Comparison of ENCODE assay signal across 18 cellular contexts in the genomic region with DNA sequence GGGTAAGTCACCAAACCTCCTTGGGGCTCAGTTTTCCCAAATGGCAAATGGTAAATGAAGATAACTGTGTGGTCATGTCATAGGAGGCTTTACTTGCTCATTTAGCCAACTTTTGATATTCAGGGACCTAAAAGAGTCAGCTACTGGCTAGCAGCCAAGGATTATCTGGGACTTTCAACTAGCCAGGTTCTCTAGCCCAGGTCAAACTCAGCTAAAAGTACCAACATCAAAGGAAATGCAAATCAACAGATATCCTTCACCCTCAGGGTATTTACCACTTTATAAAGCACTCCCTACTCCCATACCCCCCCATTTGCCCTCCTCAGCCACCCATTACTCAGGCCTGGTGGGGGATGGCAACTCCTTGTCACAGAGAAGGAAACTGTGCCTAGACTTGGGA. TPM values are rescaled to one million over a fixed set of nuclear protein-coding genes. Genes with fewer than 3 reads are reported as not detected.
"Had no signal": no experiment of that assay in that cellular context is flagged by ENCODE, and none has a peak within 500 bp of the region (broad histone marks: within the 10 kb centered on the region; RNA-seq: fewer than 3 reads in every experiment).

No MANE protein-coding gene starts in this region.

- DNase-seq: activated CD4-positive, alpha-beta memory T cell treated with anti-CD3 and anti-CD28 coated beads, Interleukin-2, amount 10 ng/mL, durations not matched to agents 7 days and 5 days; activated CD4-positive, alpha-beta T cell treated with anti-CD3 and anti-CD28 coated beads for 4 hours; activated naive CD4-positive, alpha-beta T cell treated with anti-CD3 and anti-CD28 coated beads, Interleukin-2, amount 10 ng/mL, durations not matched to agents 7 days and 5 days; activated T-cell treated with anti-CD3 and anti-CD28 coated beads, Interleukin-2, amount 50 U/mL, for 24 hours; dorsolateral prefrontal cortex; endodermal cell; left colon; nephron progenitor cell; occipital lobe; stimulated activated CD4-positive, alpha-beta T cell treated with anti-CD3 and anti-CD28 coated beads, Interleukin-4, amount 100 ng/mL, for 4 hours; stimulated activated CD8-positive, alpha-beta memory T cell treated with anti-CD3 and anti-CD28 coated beads, Interleukin-4, amount 100 ng/mL, for 48 hours; stimulated activated naive CD4-positive, alpha-beta T cell treated with Interleukin-2 at 50 U/mL for 16 hours had no signal

- H3K27me3 ChIP-seq: cardiac muscle cell, right atrium auricular region, tibial nerve had no signal

- ATAC-seq: left colon had no signal

- H3K4me3 ChIP-seq: cardiac muscle cell, dorsolateral prefrontal cortex, lung, right atrium auricular region, smooth muscle cell, tibial nerve had no signal

- H3K36me3 ChIP-seq: cardiac muscle cell, right atrium auricular region had no signal

- H3K4me2 ChIP-seq: smooth muscle cell had no signal

- H3K27ac ChIP-seq: cardiac muscle cell, dorsolateral prefrontal cortex, right atrium auricular region, tibial nerve had no signal

RNA-seq across cellular contexts. Expression of a gene that starts 32.4 kb away (rescaled TPM):
- total RNA-seq: epithelial cell of proximal tubule, smooth muscle cell had no signal
